ENCODE assay signal across 31 cellular contexts in genomic region chr11:30426781-30427180, GRCh38.
"Had no signal": no experiment of that assay in that cellular context is flagged by ENCODE, and none has a peak within 500 bp of the region (broad histone marks: within the 10 kb centered on the region; RNA-seq: fewer than 3 reads in every experiment).

No MANE protein-coding gene starts in this region.

- H3K36me3 ChIP-seq: breast epithelium, Peyer's patch, SJCRH30 had no signal

- H3K9ac ChIP-seq: SK-N-SH had no signal

- ATAC-seq: activated CD8-positive, alpha-beta memory T cell treated with anti-CD3 and anti-CD28 coated beads, Interleukin-2, amount 10 ng/mL, durations not matched to agents 7 days and 5 days; body of pancreas; PC-3 had no signal

- H3K4me2 ChIP-seq: SK-N-SH had no signal

- H3K4me1 ChIP-seq: Peyer's patch had no signal

- DNase-seq: activated B cell treated with CpG ODN at 0.5 μM for 24 hours; activated CD4-positive, alpha-beta memory T cell treated with anti-CD3 and anti-CD28 coated beads for 36 hours; activated CD4-positive, alpha-beta T cell treated with anti-CD3 and anti-CD28 coated beads for 4 hours; activated CD4-positive, alpha-beta T cell treated with anti-CD3 and anti-CD28 coated beads, Interleukin-2, amount 50 U/mL, for 1 hour; activated CD4-positive, CD25-positive, alpha-beta regulatory T cell treated with anti-CD3 and anti-CD28 coated beads, Interleukin-2, amount 50 U/mL, for 72 hours; activated CD8-positive, alpha-beta memory T cell treated with anti-CD3 and anti-CD28 coated beads, Interleukin-2, amount 10 ng/mL, durations not matched to agents 7 days and 5 days; activated CD8-positive, alpha-beta memory T cell treated with anti-CD3 and anti-CD28 coated beads, Interleukin-2, amount 50 U/mL, for 48 hours; activated effector memory CD4-positive, alpha-beta T cell treated with anti-CD3 and anti-CD28 coated beads, Interleukin-2, amount 50 U/mL, for 16 hours; activated naive CD4-positive, alpha-beta T cell treated with Interleukin-2 at 50 U/mL for 16 hours; activated naive CD8-positive, alpha-beta T cell treated with anti-CD3 and anti-CD28 coated beads, Interleukin-2, amount 10 ng/mL, durations not matched to agents 7 days and 5 days; activated T-cell treated with anti-CD3 and anti-CD28 coated beads, Interleukin-2, amount 50 U/mL, for 48 hours; body of pancreas; caudate nucleus; Karpas-422; KBM-7; NCI-H1105; NCI-H1417 treated with DMSO at 0.1 percent for 48 hours; NCI-H187 treated with DMSO at 0.1 percent for 48 hours; NCI-H2081; NCI-H2171 treated with DMSO at 0.1 percent for 48 hours; NCI-H2227 treated with DMSO at 0.1 percent for 48 hours; NCI-H446 treated with DMSO at 0.1 percent for 48 hours; NCI-H524; NK-92 treated with Interleukin-12 subunit alpha and Interleukin-12 subunit beta, amount 100 ng/mL, for 24 hours; PC-3; Peyer's patch; SHP77; SJCRH30; SK-N-SH had no signal

- H3K4me3 ChIP-seq: body of pancreas, breast epithelium, Peyer's patch, SJCRH30 had no signal

- H3K27me3 ChIP-seq: body of pancreas, breast epithelium, Peyer's patch, SJCRH30 had no signal

- H3K27ac ChIP-seq: body of pancreas, breast epithelium, Peyer's patch, RWPE1, SJCRH30 had no signal

- H3K9me3 ChIP-seq: body of pancreas, breast epithelium, Peyer's patch, SJCRH30, SK-N-SH had no signal
